Comparison of ENCODE assay signal across 8 cellular contexts in genomic region chr2:219298759-219299371, GRCh38. TPM values are rescaled to one million over a fixed set of nuclear protein-coding genes. Genes with fewer than 3 reads are reported as not detected.
DNase-seq lines count a peak whose midpoint lies in the region; ATAC-seq and TF ChIP-seq lines count a peak whose summit lies in the region.

No MANE protein-coding gene starts in this region.

- H3K4me3 Mint-ChIP-seq in activated CD4-positive, alpha-beta memory T cell treated with anti-CD3 and anti-CD28 coated beads, Interleukin-2, amount 10 ng/mL, durations not matched to agents 7 days and 5 days: no peak overlapping the region

- H2BK5ac ChIP-seq in mesendoderm (ENCODE audit: low read length): no peak overlapping the region

- peaks cover 22% of the 10 kb centered on the region for H3K4me1 Mint-ChIP-seq in activated CD4-positive, alpha-beta memory T cell treated with anti-CD3 and anti-CD28 coated beads, Interleukin-2, amount 10 ng/mL, durations not matched to agents 7 days and 5 days

- no peak overlapping the region for H3K4ac ChIP-seq in mesendoderm (ENCODE audit: low read depth, low read length)

- H3K4me2 ChIP-seq in mesendoderm (ENCODE audit: low read length): no peak overlapping the region

- DNase-seq in AG04449 (ENCODE audit: low read depth, low spot score): no peak
- DNase-seq in NK-92 (lab: John Stamatoyannopoulos, UW; ENCODE audit: unreplicated experiment): peak; percentile 7
- peak; percentile 88 for DNase-seq in activated CD4-positive, alpha-beta memory T cell treated with anti-CD3 and anti-CD28 coated beads, Interleukin-2, amount 10 ng/mL, durations not matched to agents 7 days and 5 days
- DNase-seq in effector memory CD4-positive, alpha-beta T cell: peak; percentile 72 to 78 (median 77)
- peak; percentile 82 for DNase-seq in mesendoderm
- DNase-seq in stimulated activated CD8-positive, alpha-beta memory T cell treated with anti-CD3 and anti-CD28 coated beads, Interleukin-2, amount 100 ng/mL, for 1 hour (ENCODE audit: low read depth in 2 of 2): peak; percentile 73 to 83

- no peaks in the 10 kb centered on the region for H3K79me1 ChIP-seq in mesendoderm (ENCODE audit: low read length)

- no peaks in the 10 kb centered on the region for H3K27me3 ChIP-seq in effector memory CD4-positive, alpha-beta T cell (replicated peaks; ENCODE audit: control insufficient read depth, insufficient read depth, low read length, poor library complexity, severe bottlenecking)
- no peaks in the 10 kb centered on the region for H3K27me3 ChIP-seq in mesendoderm (ENCODE audit: insufficient read depth, low read length, poor library complexity)

- CTCF ChIA-PET in AG04449 (lab: Yijun Ruan, JAX): interaction anchor here (0.7 to 22.1 kb wide), 34 partner anchors 7 to 272 kb away, joined by 3 to 691 read pairs (median 6); partner anchors contain the start of genes ANKZF1, ATG9A, CNPPD1 and DNAJB2
- CTCF ChIA-PET in activated CD4-positive, alpha-beta memory T cell treated with anti-CD3 and anti-CD28 coated beads, Interleukin-2, amount 10 ng/mL, durations not matched to agents 7 days and 5 days (lab: Charles Lee): interaction anchor here (0.9 to 2.9 kb wide), 12 partner anchors 11 to 151 kb away, joined by 3 to 15 read pairs (median 3); partner anchors contain the start of genes DNAJB2 and SLC23A3

- no CpG with 5 or more reads among the region's 15 CpGs for WGBS in mesendoderm (ENCODE audit: extremely low coverage, insufficient coverage, low lambda C conversion rate)

- H3K27ac Mint-ChIP-seq in activated CD4-positive, alpha-beta memory T cell treated with anti-CD3 and anti-CD28 coated beads, Interleukin-2, amount 10 ng/mL, durations not matched to agents 7 days and 5 days: no peak overlapping the region

- POLR2A ChIA-PET in AG04449 (lab: Yijun Ruan, JAX): no interaction called here
- POLR2A ChIA-PET in activated CD4-positive, alpha-beta memory T cell treated with anti-CD3 and anti-CD28 coated beads, Interleukin-2, amount 10 ng/mL, durations not matched to agents 7 days and 5 days (lab: Charles Lee): interaction anchor here (1.0 to 1.5 kb wide), 2 partner anchors 20 to 122 kb away, joined by 3 to 4 read pairs; partner anchors contain the start of genes CNPPD1 and DNAJB2

- no peaks in the 10 kb centered on the region for H3K9me3 Mint-ChIP-seq in activated CD4-positive, alpha-beta memory T cell treated with anti-CD3 and anti-CD28 coated beads, Interleukin-2, amount 10 ng/mL, durations not matched to agents 7 days and 5 days

- H3K9ac ChIP-seq in mesendoderm (ENCODE audit: low read length): no peak overlapping the region

- H3K36me3 ChIP-seq in effector memory CD4-positive, alpha-beta T cell (ENCODE audit: control insufficient read depth, insufficient read depth, low read length): no peaks in the 10 kb centered on the region
- H3K36me3 ChIP-seq in mesendoderm (ENCODE audit: control insufficient read depth, insufficient read depth, low read length): no peaks in the 10 kb centered on the region

- H2AK5ac ChIP-seq in mesendoderm (ENCODE audit: low read length): no peak overlapping the region

- no peak overlapping the region for H4K5ac ChIP-seq in mesendoderm (ENCODE audit: low read length)

- H4K8ac ChIP-seq in mesendoderm (ENCODE audit: low read depth, low read length): no peak overlapping the region

- peak; percentile 53 for ATAC-seq in GM18511 (IDR thresholded peaks at IDR 0.05; ENCODE audit: unreplicated experiment)
- peak; percentile 52 for ATAC-seq in HG03442 (IDR thresholded peaks at IDR 0.05; ENCODE audit: unreplicated experiment)

- peaks cover 41% of the 10 kb centered on the region for H3K27me3 Mint-ChIP-seq in activated CD4-positive, alpha-beta memory T cell treated with anti-CD3 and anti-CD28 coated beads, Interleukin-2, amount 10 ng/mL, durations not matched to agents 7 days and 5 days

- H3K9me3 ChIP-seq in effector memory CD4-positive, alpha-beta T cell (ENCODE audit: control insufficient read depth, low read length): no peaks in the 10 kb centered on the region

- no peak overlapping the region for H3K23ac ChIP-seq in mesendoderm (ENCODE audit: low read length)

- no peak overlapping the region for H3K27ac ChIP-seq in effector memory CD4-positive, alpha-beta T cell (ENCODE audit: insufficient read depth, low read length, poor library complexity, severe bottlenecking)
- no peak overlapping the region for H3K27ac ChIP-seq in mesendoderm (ENCODE audit: low read depth, low read length)

- no peaks in the 10 kb centered on the region for H3K79me2 ChIP-seq in mesendoderm (ENCODE audit: control insufficient read depth, insufficient read depth, low read length)

- H3K4me3 ChIP-seq in AG04449 (ENCODE audit: low read depth, low read length) (peak overlapping the region; percentile 15; the same call in 1 of the 2 replicates), mesendoderm (ENCODE audit: low read length) (no peak overlapping the region)
- H3K4me3 ChIP-seq in effector memory CD4-positive, alpha-beta T cell (ENCODE audit: insufficient read depth, low read depth, low read length, poor library complexity, severe bottlenecking): no peak overlapping the region

- H2BK120ac ChIP-seq in mesendoderm (ENCODE audit: low read depth, low read length): no peak overlapping the region

- H3K36me3 Mint-ChIP-seq in activated CD4-positive, alpha-beta memory T cell treated with anti-CD3 and anti-CD28 coated beads, Interleukin-2, amount 10 ng/mL, durations not matched to agents 7 days and 5 days (ENCODE audit: low read depth): no peaks in the 10 kb centered on the region

- H3K18ac ChIP-seq in mesendoderm (ENCODE audit: low read length): no peak overlapping the region

- no peak overlapping the region for H2BK15ac ChIP-seq in mesendoderm (replicated peaks; ENCODE audit: low read depth)

- peaks cover 4% of the 10 kb centered on the region for H3K4me1 ChIP-seq in effector memory CD4-positive, alpha-beta T cell (ENCODE audit: control insufficient read depth, insufficient read depth, low read length, poor library complexity, severe bottlenecking)
- H3K4me1 ChIP-seq in mesendoderm (ENCODE audit: control insufficient read depth, low read depth, low read length): no peaks in the 10 kb centered on the region

- H3K56ac ChIP-seq in mesendoderm (ENCODE audit: low read length): no peak overlapping the region

- peak; percentile 98 for TF ChIP-seq CTCF in AG04449 (IDR thresholded peaks at IDR 0.05; ENCODE audit: insufficient read depth, low read length, missing control alignments)

RNA-seq across cellular contexts. Expression of gene PTPRN, which starts 10.3 kb away (rescaled TPM):
- under 1 TPM; 0.28 to 0.33 TPM for total RNA-seq in activated CD4-positive, alpha-beta memory T cell treated with anti-CD3 and anti-CD28 coated beads, Interleukin-2, amount 10 ng/mL, durations not matched to agents 7 days and 5 days
- 1.7 TPM for polyA plus RNA-seq in mesendoderm (2013, experiment 1 of 2)
- polyA plus RNA-seq in mesendoderm (2013, experiment 2 of 2): 1.9 TPM

RNA-seq across cellular contexts. Expression of gene DNAJB2, which starts 19.7 kb away (rescaled TPM):
- total RNA-seq in activated CD4-positive, alpha-beta memory T cell treated with anti-CD3 and anti-CD28 coated beads, Interleukin-2, amount 10 ng/mL, durations not matched to agents 7 days and 5 days: 10 to 100 TPM; 57.0 to 59.7 TPM
- polyA plus RNA-seq in mesendoderm (2013, experiment 1 of 2): 26.1 TPM
- polyA plus RNA-seq in mesendoderm (2013, experiment 2 of 2): 26.0 TPM

RNA-seq across cellular contexts. Expression of gene RESP18, which starts 33.7 kb away (rescaled TPM):
- not detected for total RNA-seq in activated CD4-positive, alpha-beta memory T cell treated with anti-CD3 and anti-CD28 coated beads, Interleukin-2, amount 10 ng/mL, durations not matched to agents 7 days and 5 days
- not detected for polyA plus RNA-seq in mesendoderm (2013, experiment 1 of 2)
- polyA plus RNA-seq in mesendoderm (2013, experiment 2 of 2): not detected

RNA-seq across cellular contexts. Expression of gene TUBA4A, which starts 45.1 kb away (rescaled TPM):
- total RNA-seq in activated CD4-positive, alpha-beta memory T cell treated with anti-CD3 and anti-CD28 coated beads, Interleukin-2, amount 10 ng/mL, durations not matched to agents 7 days and 5 days: 100 to 1,000 TPM; 313 to 344 TPM
- polyA plus RNA-seq in mesendoderm (2013, experiment 1 of 2): 126 TPM
- 132 TPM for polyA plus RNA-seq in mesendoderm (2013, experiment 2 of 2)

RNA-seq across cellular contexts. Expression of gene TUBA4B, which starts 45.8 kb away (rescaled TPM):
- total RNA-seq in activated CD4-positive, alpha-beta memory T cell treated with anti-CD3 and anti-CD28 coated beads, Interleukin-2, amount 10 ng/mL, durations not matched to agents 7 days and 5 days: not detected
- 0.06 TPM for polyA plus RNA-seq in mesendoderm (2013, experiment 1 of 2)
- 0.03 TPM for polyA plus RNA-seq in mesendoderm (2013, experiment 2 of 2)
